8 cellular contexts compared by ENCODE assay signal in genomic region chr3:138915503-138916498, GRCh38. TPM values are rescaled to one million over a fixed set of nuclear protein-coding genes. Genes with fewer than 3 reads are reported as not detected.
A peak's percentile ranks its signal among the peaks of the same experiment; 100 is the strongest.
DNase-seq lines count a peak whose midpoint lies in the region; ATAC-seq, FAIRE-seq and TF ChIP-seq lines count a peak whose summit lies in the region.

No MANE protein-coding gene starts in this region.

- peak overlapping the region; percentile 80 to 88 for H3K9ac ChIP-seq in kidney (ENCODE audit: low read length in 2 of 2)

- ATAC-seq in GM18907 (IDR thresholded peaks at IDR 0.05; ENCODE audit: unreplicated experiment) (peak; percentile 91), HG03175 (IDR thresholded peaks at IDR 0.05; ENCODE audit: unreplicated experiment) (peak; percentile 82)
- peak; percentile 91 to 94 for ATAC-seq in activated CD4-positive, CD25-positive, alpha-beta regulatory T cell treated with anti-CD3 and anti-CD28 coated beads, Interleukin-2, amount 50 U/mL, for 24 hours
- peak; percentile 89 for ATAC-seq in central memory CD8-positive, alpha-beta T cell (replicated peaks; ENCODE audit: extremely low read depth, poor library complexity, severe bottlenecking)

- no peak for FAIRE-seq in kidney (lab: Jason Lieb, UNC)

- peak overlapping the region; percentile 92 for H3K27ac ChIP-seq in kidney (ENCODE audit: low read depth in 2 of 2, low read length in 2 of 2)

- peak; percentile 86 for TF ChIP-seq CTCF in AG09309 (IDR thresholded peaks at IDR 0.05; ENCODE audit: control insufficient read depth, insufficient read depth, low read depth, low read length, missing control alignments)
- peak; percentile 81 for TF ChIP-seq CTCF in kidney (IDR thresholded peaks at IDR 0.05; ENCODE audit: borderline replicate concordance, extremely low read depth, insufficient read depth)

- peaks cover 5% of the 10 kb centered on the region for H3K36me3 Mint-ChIP-seq in central memory CD8-positive, alpha-beta T cell (ENCODE audit: insufficient read depth)

- no peaks in the 10 kb centered on the region for H3K9me3 ChIP-seq in kidney (ENCODE audit: control insufficient read depth in 1 of 2, low read length in 2 of 2)

- H3K4me1 ChIP-seq in kidney (ENCODE audit: control insufficient read depth in 1 of 2, insufficient read depth in 1 of 2, low read depth in 1 of 2, low read length in 2 of 2) = peaks cover 4 to 6% of the 10 kb centered on the region in 2 donors

- peaks cover 10% of the 10 kb centered on the region for H3K27me3 Mint-ChIP-seq in central memory CD8-positive, alpha-beta T cell

- no peaks in the 10 kb centered on the region for H3K9me3 Mint-ChIP-seq in central memory CD8-positive, alpha-beta T cell

- no peaks in the 10 kb centered on the region for H3K36me3 ChIP-seq in kidney (ENCODE audit: control insufficient read depth in 1 of 2, insufficient read depth in 2 of 2, low read length in 2 of 2)

- peaks cover 7% of the 10 kb centered on the region for H3K4me1 Mint-ChIP-seq in central memory CD8-positive, alpha-beta T cell

- peak overlapping the region; percentile 86 for H3K4me3 Mint-ChIP-seq in central memory CD8-positive, alpha-beta T cell

- intact Hi-C loops in kidney (cut with DNase I) = loop anchor here (5.0 kb wide), 1 partner anchor 324 kb away; the partner anchor contains the start of gene CEP70

- DNase-seq in AG09309 (ENCODE audit: low read depth) (peak; percentile 57), NCI-H226 (peak; percentile 92), kidney (peak; percentile 98)
- DNase-seq in central memory CD8-positive, alpha-beta T cell (ENCODE audit: low spot score in 2 of 2) = peak; percentile 64 to 74
- peak; percentile 63 to 77 for DNase-seq in stimulated activated CD4-positive, alpha-beta T cell treated with anti-CD3 and anti-CD28 coated beads, Interleukin-15, amount 100 ng/mL, for 1 hour (ENCODE audit: low read depth in 1 of 2, low spot score in 1 of 2)

- H3K4me3 ChIP-seq in AG09309 (ENCODE audit: control insufficient read depth, low read depth, low read length) (peak overlapping the region; percentile 99), kidney (ENCODE audit: low read length in 2 of 2) (peak overlapping the region; percentile 86 to 89)

- peak overlapping the region; percentile 29 for H3K27ac Mint-ChIP-seq in central memory CD8-positive, alpha-beta T cell (ENCODE audit: low read depth)

RNA-seq across cellular contexts. Expression of gene FOXL2, which starts 31.1 kb away (rescaled TPM):
- total RNA-seq in kidney = not detected
- polyA plus RNA-seq in kidney (ENCODE audit: insufficient read depth, low read depth, low replicate concordance) = not detected

RNA-seq across cellular contexts. Expression of gene FOXL2NB, which starts 31.2 kb away (rescaled TPM):
- not detected for total RNA-seq in kidney
- polyA plus RNA-seq in kidney (ENCODE audit: insufficient read depth, low read depth, low replicate concordance) = not detected

Comparison
In these comparisons a context has a peak if more than half of its experiments do, and no peak if none do; other contexts are left out.
1. Peak in every context shown above with its lines: DNase-seq, ATAC-seq, H3K4me3 ChIP-seq and H3K27ac ChIP-seq.